Comparison of ENCODE assay signal across 19 cellular contexts in the genomic region with DNA sequence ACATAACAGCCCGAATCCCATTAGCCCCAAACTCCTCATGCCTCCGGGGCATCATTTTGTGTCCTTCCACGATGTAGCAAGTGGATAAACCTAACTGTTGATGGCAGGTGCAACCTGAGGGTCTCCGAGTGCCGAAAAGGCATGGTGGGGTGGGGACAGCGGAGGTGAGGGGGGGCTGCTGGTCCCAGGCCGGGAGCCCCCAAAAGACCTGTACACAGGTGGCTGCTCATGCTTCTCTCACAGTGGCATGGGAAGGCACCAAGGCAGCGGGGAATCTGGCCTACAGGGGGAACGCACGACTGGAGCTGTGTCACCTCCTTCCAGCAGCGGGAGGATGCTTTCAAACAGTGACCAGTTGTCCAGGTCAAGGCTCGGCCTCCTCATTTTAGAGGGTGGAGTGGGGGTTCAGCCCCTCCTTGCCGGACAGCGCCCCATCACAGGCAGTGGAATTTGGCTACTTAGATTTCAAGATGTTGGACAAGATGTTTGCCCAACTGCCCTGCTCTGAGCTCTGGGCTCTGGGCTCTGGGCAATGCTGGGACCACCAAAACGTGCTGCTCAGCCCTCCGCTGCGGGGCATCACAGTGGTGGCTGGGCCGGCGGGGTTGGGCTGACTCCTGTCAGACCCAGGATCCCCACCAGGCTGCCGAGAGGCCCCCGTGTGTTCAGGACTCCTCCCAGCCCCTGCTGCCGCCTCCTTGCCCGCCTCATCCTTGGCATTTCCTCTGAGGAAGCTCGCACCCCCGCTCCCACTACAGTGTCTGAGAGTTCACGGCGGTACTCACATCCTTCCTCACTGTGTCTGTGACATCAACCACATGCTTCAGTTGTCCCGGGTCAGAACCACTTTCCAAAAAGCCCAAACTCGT. TPM values are rescaled to one million over a fixed set of nuclear protein-coding genes. Genes with fewer than 3 reads are reported as not detected.
DNase-seq lines count a peak whose midpoint lies in the region; ATAC-seq and FAIRE-seq lines count a peak whose summit lies in the region.
"Had no signal": no experiment of that assay in that cellular context is flagged by ENCODE, and none has a peak within 500 bp of the region (broad histone marks: within the 10 kb centered on the region; RNA-seq: fewer than 3 reads in every experiment).

No MANE protein-coding gene starts in this region.

- H3K4me3 Mint-ChIP-seq in activated naive CD8-positive, alpha-beta T cell treated with anti-CD3 and anti-CD28 coated beads, Interleukin-2, amount 10 ng/mL, durations not matched to agents 7 days and 5 days: no peak overlapping the region
- no peak overlapping the region for H3K4me3 Mint-ChIP-seq in activated naive CD8-positive, alpha-beta T cell treated with anti-CD3 and anti-CD28 coated beads, Interleukin-2, amount 50 U/mL, for 24 hours
- no peak overlapping the region for H3K4me3 Mint-ChIP-seq in stimulated activated effector memory CD8-positive, alpha-beta T cell treated with anti-CD3 and anti-CD28 coated beads, Interleukin-12 subunit alpha, Interleukin-12 subunit beta, amount 100 ng/mL, for 72 hours
- no peak overlapping the region for H3K4me3 Mint-ChIP-seq in naive thymus-derived CD8-positive, alpha-beta T cell
- H3K4me3 Mint-ChIP-seq: brain; T-helper 2 cell treated with Interferon-gamma antibody and Interleukin-4, amounts not matched to agents 5 μg/mL and 100 μg/mL, for 36 hours had no signal

- DNase-seq in activated naive CD8-positive, alpha-beta T cell treated with anti-CD3 and anti-CD28 coated beads, Interleukin-2, amount 10 ng/mL, durations not matched to agents 7 days and 5 days: peak; percentile 28
- no peak for DNase-seq in activated naive CD8-positive, alpha-beta T cell treated with anti-CD3 and anti-CD28 coated beads, Interleukin-2, amount 50 U/mL, for 24 hours
- DNase-seq in NCI-H226 (peak; percentile 46), islet precursor cell (peak; percentile 53), midbrain (lab: John Stamatoyannopoulos, UW) (no peak), HTR-8/SVneo (ENCODE audit: insufficient read length, low spot score) (no peak)
- peak in 1 of 2 donors; percentile 15 for DNase-seq in stimulated activated effector memory CD8-positive, alpha-beta T cell treated with anti-CD3 and anti-CD28 coated beads, Interleukin-12 subunit alpha, Interleukin-12 subunit beta, amount 100 ng/mL, for 72 hours (ENCODE audit: low spot score in 2 of 2)
- DNase-seq in naive thymus-derived CD8-positive, alpha-beta T cell: no peak
- DNase-seq: activated CD8-positive, alpha-beta memory T cell treated with anti-CD3 and anti-CD28 coated beads, Interleukin-2, amount 50 U/mL, for 4 hours; activated naive CD4-positive, alpha-beta T cell treated with Interleukin-2 at 50 U/mL for 16 hours; Caco-2; erythroblast; mammary epithelial cell; NCI-H187; NCI-H446 treated with DMSO at 0.1 percent for 48 hours; SHP77 treated with DMSO at 0.1 percent for 48 hours had no signal

- no peaks in the 10 kb centered on the region for H3K9me3 Mint-ChIP-seq in activated naive CD8-positive, alpha-beta T cell treated with anti-CD3 and anti-CD28 coated beads, Interleukin-2, amount 10 ng/mL, durations not matched to agents 7 days and 5 days
- no peaks in the 10 kb centered on the region for H3K9me3 Mint-ChIP-seq in activated naive CD8-positive, alpha-beta T cell treated with anti-CD3 and anti-CD28 coated beads, Interleukin-2, amount 50 U/mL, for 24 hours
- H3K9me3 Mint-ChIP-seq in stimulated activated effector memory CD8-positive, alpha-beta T cell treated with anti-CD3 and anti-CD28 coated beads, Interleukin-12 subunit alpha, Interleukin-12 subunit beta, amount 100 ng/mL, for 72 hours: no peaks in the 10 kb centered on the region
- peaks cover 0 to 1% (median 0%) of the 10 kb centered on the region in 9 donors for H3K9me3 Mint-ChIP-seq in naive thymus-derived CD8-positive, alpha-beta T cell
- H3K9me3 Mint-ChIP-seq: T-helper 2 cell treated with Interferon-gamma antibody and Interleukin-4, amounts not matched to agents 5 μg/mL and 100 μg/mL, for 36 hours had no signal

- H3K27ac Mint-ChIP-seq in activated naive CD8-positive, alpha-beta T cell treated with anti-CD3 and anti-CD28 coated beads, Interleukin-2, amount 10 ng/mL, durations not matched to agents 7 days and 5 days: no peak overlapping the region
- no peak overlapping the region for H3K27ac Mint-ChIP-seq in activated naive CD8-positive, alpha-beta T cell treated with anti-CD3 and anti-CD28 coated beads, Interleukin-2, amount 50 U/mL, for 24 hours
- peak overlapping the region; percentile 29 for H3K27ac Mint-ChIP-seq in stimulated activated effector memory CD8-positive, alpha-beta T cell treated with anti-CD3 and anti-CD28 coated beads, Interleukin-12 subunit alpha, Interleukin-12 subunit beta, amount 100 ng/mL, for 72 hours
- H3K27ac Mint-ChIP-seq in naive thymus-derived CD8-positive, alpha-beta T cell: peak overlapping the region in 1 of 10 donors; percentile 69
- H3K27ac Mint-ChIP-seq: brain; T-helper 2 cell treated with Interferon-gamma antibody and Interleukin-4, amounts not matched to agents 5 μg/mL and 100 μg/mL, for 36 hours had no signal

- FAIRE-seq in HTR-8/SVneo (lab: Jason Lieb, UNC): no peak

- no peak for ATAC-seq in activated naive CD8-positive, alpha-beta T cell treated with anti-CD3 and anti-CD28 coated beads, Interleukin-2, amount 10 ng/mL, durations not matched to agents 7 days and 5 days (ENCODE audit: low read depth)
- no peak for ATAC-seq in activated naive CD8-positive, alpha-beta T cell treated with anti-CD3 and anti-CD28 coated beads, Interleukin-2, amount 50 U/mL, for 24 hours
- ATAC-seq in stimulated activated effector memory CD8-positive, alpha-beta T cell treated with anti-CD3 and anti-CD28 coated beads, Interleukin-12 subunit alpha, Interleukin-12 subunit beta, amount 100 ng/mL, for 72 hours: no peak
- no peak for ATAC-seq in naive thymus-derived CD8-positive, alpha-beta T cell

- H3K27me3 Mint-ChIP-seq in activated naive CD8-positive, alpha-beta T cell treated with anti-CD3 and anti-CD28 coated beads, Interleukin-2, amount 10 ng/mL, durations not matched to agents 7 days and 5 days: no peaks in the 10 kb centered on the region
- no peaks in the 10 kb centered on the region for H3K27me3 Mint-ChIP-seq in activated naive CD8-positive, alpha-beta T cell treated with anti-CD3 and anti-CD28 coated beads, Interleukin-2, amount 50 U/mL, for 24 hours
- peaks cover 0 to 3% (median 0%) of the 10 kb centered on the region in 5 donors for H3K27me3 Mint-ChIP-seq in naive thymus-derived CD8-positive, alpha-beta T cell

- POLR2A ChIA-PET in activated naive CD8-positive, alpha-beta T cell treated with anti-CD3 and anti-CD28 coated beads, Interleukin-2, amount 10 ng/mL, durations not matched to agents 7 days and 5 days (lab: Charles Lee): no interaction called here
- POLR2A ChIA-PET in naive thymus-derived CD8-positive, alpha-beta T cell (lab: Charles Lee): no interaction called here

- H3K4me1 Mint-ChIP-seq in activated naive CD8-positive, alpha-beta T cell treated with anti-CD3 and anti-CD28 coated beads, Interleukin-2, amount 10 ng/mL, durations not matched to agents 7 days and 5 days: no peaks in the 10 kb centered on the region
- no peaks in the 10 kb centered on the region for H3K4me1 Mint-ChIP-seq in activated naive CD8-positive, alpha-beta T cell treated with anti-CD3 and anti-CD28 coated beads, Interleukin-2, amount 50 U/mL, for 24 hours
- no peaks in the 10 kb centered on the region for H3K4me1 Mint-ChIP-seq in stimulated activated effector memory CD8-positive, alpha-beta T cell treated with anti-CD3 and anti-CD28 coated beads, Interleukin-12 subunit alpha, Interleukin-12 subunit beta, amount 100 ng/mL, for 72 hours
- H3K4me1 Mint-ChIP-seq in naive thymus-derived CD8-positive, alpha-beta T cell: no peaks in the 10 kb centered on the region
- H3K4me1 Mint-ChIP-seq: brain had no signal

- no peaks in the 10 kb centered on the region for H3K36me3 Mint-ChIP-seq in activated naive CD8-positive, alpha-beta T cell treated with anti-CD3 and anti-CD28 coated beads, Interleukin-2, amount 10 ng/mL, durations not matched to agents 7 days and 5 days
- H3K36me3 Mint-ChIP-seq in activated naive CD8-positive, alpha-beta T cell treated with anti-CD3 and anti-CD28 coated beads, Interleukin-2, amount 50 U/mL, for 24 hours (ENCODE audit: low read depth): no peaks in the 10 kb centered on the region
- no peaks in the 10 kb centered on the region for H3K36me3 Mint-ChIP-seq in stimulated activated effector memory CD8-positive, alpha-beta T cell treated with anti-CD3 and anti-CD28 coated beads, Interleukin-12 subunit alpha, Interleukin-12 subunit beta, amount 100 ng/mL, for 72 hours
- no peaks in the 10 kb centered on the region for H3K36me3 Mint-ChIP-seq in naive thymus-derived CD8-positive, alpha-beta T cell
- H3K36me3 Mint-ChIP-seq: brain had no signal

RNA-seq across cellular contexts. Expression of gene DNMT3L, which starts 7.6 kb away (rescaled TPM):
- not detected for total RNA-seq in activated naive CD8-positive, alpha-beta T cell treated with anti-CD3 and anti-CD28 coated beads, Interleukin-2, amount 10 ng/mL, durations not matched to agents 7 days and 5 days
- total RNA-seq in naive thymus-derived CD8-positive, alpha-beta T cell: not detected
- polyA plus RNA-seq in naive thymus-derived CD8-positive, alpha-beta T cell: not detected
- total RNA-seq: mammary epithelial cell had no signal
- polyA plus RNA-seq: mammary epithelial cell, neural cell had no signal

RNA-seq across cellular contexts. Expression of gene ICOSLG, which starts 13.3 kb away (rescaled TPM):
- total RNA-seq in activated naive CD8-positive, alpha-beta T cell treated with anti-CD3 and anti-CD28 coated beads, Interleukin-2, amount 10 ng/mL, durations not matched to agents 7 days and 5 days: 1 to 10 TPM; 1.5 to 1.8 TPM
- 1 to 10 TPM; 5.4 to 5.8 TPM for total RNA-seq in naive thymus-derived CD8-positive, alpha-beta T cell
- 1 to 10 TPM in 1 of 3 donors, under 1 TPM in 2; 0.19 to 1.7 (median 0.49) TPM for polyA plus RNA-seq in naive thymus-derived CD8-positive, alpha-beta T cell
- polyA plus RNA-seq: neural cell had no signal

RNA-seq across cellular contexts. Expression of gene AIRE, which starts 31.6 kb away (rescaled TPM):
- total RNA-seq in activated naive CD8-positive, alpha-beta T cell treated with anti-CD3 and anti-CD28 coated beads, Interleukin-2, amount 10 ng/mL, durations not matched to agents 7 days and 5 days: not detected
- not detected for total RNA-seq in naive thymus-derived CD8-positive, alpha-beta T cell
- under 1 TPM; 0.13 to 0.42 (median 0.16) TPM for polyA plus RNA-seq in naive thymus-derived CD8-positive, alpha-beta T cell
- total RNA-seq: Caco-2, mammary epithelial cell had no signal
- polyA plus RNA-seq: mammary epithelial cell, neural cell had no signal

RNA-seq across cellular contexts. Expression of gene PFKL, which starts 45.8 kb away (rescaled TPM):
- 100 to 1,000 TPM; 183 to 193 TPM for total RNA-seq in activated naive CD8-positive, alpha-beta T cell treated with anti-CD3 and anti-CD28 coated beads, Interleukin-2, amount 10 ng/mL, durations not matched to agents 7 days and 5 days
- 100 to 1,000 TPM; 115 to 125 TPM for total RNA-seq in naive thymus-derived CD8-positive, alpha-beta T cell
- 10 to 100 TPM; 63.2 to 79.5 (median 63.9) TPM for polyA plus RNA-seq in naive thymus-derived CD8-positive, alpha-beta T cell

Comparison
In these comparisons a context has a peak if more than half of its experiments do, and no peak if none do; other contexts are left out.
1. DNase-seq: peak in activated naive CD8-positive, alpha-beta T cell treated with anti-CD3 and anti-CD28 coated beads, Interleukin-2, amount 10 ng/mL, durations not matched to agents 7 days and 5 days (single experiment), NCI-H226 (single experiment) and islet precursor cell (single experiment); none in activated naive CD8-positive, alpha-beta T cell treated with anti-CD3 and anti-CD28 coated beads, Interleukin-2, amount 50 U/mL, for 24 hours (single experiment), midbrain (single experiment), HTR-8/SVneo (single experiment) and naive thymus-derived CD8-positive, alpha-beta T cell (0 of 10).